Comparison of ENCODE assay signal across 8 cellular contexts in the genomic region with DNA sequence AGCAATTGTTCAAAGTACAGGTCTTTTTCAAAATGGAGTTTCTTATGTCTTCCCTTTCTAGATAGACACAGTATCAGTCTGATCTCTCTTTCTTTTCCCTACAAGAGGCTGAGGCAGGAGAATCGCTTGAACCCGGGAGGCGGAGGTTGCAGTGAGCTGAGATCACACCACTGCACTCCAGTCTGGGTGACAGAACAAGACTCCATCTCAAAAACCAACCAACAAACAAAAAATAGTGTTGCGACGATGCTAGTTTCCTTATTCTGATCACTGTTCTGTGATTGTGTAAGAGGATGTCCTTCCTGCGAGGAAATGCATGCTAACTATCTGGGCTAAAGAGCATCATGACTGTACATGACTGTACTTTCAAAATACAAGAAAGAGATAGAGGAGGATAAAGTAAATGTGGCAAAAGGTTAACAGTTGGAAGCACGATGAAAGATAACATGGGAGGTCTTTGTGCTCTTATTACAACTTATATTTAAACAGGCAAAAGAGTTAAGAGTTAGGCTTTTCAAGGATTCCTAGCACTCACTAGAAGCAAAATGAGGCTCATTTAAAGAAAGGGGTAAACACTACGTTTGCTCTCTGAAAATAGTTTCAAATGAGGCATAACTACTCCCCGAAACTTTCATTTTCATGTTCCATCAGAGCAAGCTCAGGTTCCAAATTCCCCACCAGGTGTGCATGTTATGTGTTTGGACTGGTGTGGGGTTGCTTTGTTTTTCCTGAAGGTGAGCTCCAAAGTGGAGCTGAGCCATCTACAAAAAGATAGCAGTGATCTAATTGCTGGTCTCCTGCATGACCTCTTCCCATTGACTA. TPM values are rescaled to one million over a fixed set of nuclear protein-coding genes. Genes with fewer than 3 reads are reported as not detected.
DNase-seq lines count a peak whose midpoint lies in the region; ATAC-seq and TF ChIP-seq lines count a peak whose summit lies in the region.

No MANE protein-coding gene starts in this region.

- 77 to 78% methylated on average over 6 to 9 of the region's 9 CpGs for WGBS in transverse colon (ENCODE audit: low coverage in 1 of 2), 2 donors

- peaks cover 41% of the 10 kb centered on the region for H3K4me1 ChIP-seq in MM.1S (ENCODE audit: low read length)
- peaks cover 0 to 10% (median 0%) of the 10 kb centered on the region in 4 donors for H3K4me1 ChIP-seq in transverse colon

- peak; percentile 79 for ATAC-seq in GM18511 (IDR thresholded peaks at IDR 0.05; ENCODE audit: unreplicated experiment)
- ATAC-seq in GM21737 (IDR thresholded peaks at IDR 0.05; ENCODE audit: unreplicated experiment), result peak; percentile 69

- H3K27me3 ChIP-seq in MM.1S (replicated peaks; ENCODE audit: insufficient read depth, low read length), result no peaks in the 10 kb centered on the region
- H3K27me3 ChIP-seq in transverse colon, result no peaks in the 10 kb centered on the region

- TF ChIP-seq EP300 in transverse colon (IDR thresholded peaks at IDR 0.05; ENCODE audit: low read depth), result no peak

- peaks cover 30% of the 10 kb centered on the region for H3F3A ChIP-seq in MM.1S (ENCODE audit: insufficient read depth, low read length)

- H3K9me2 ChIP-seq in MM.1S (replicated peaks; ENCODE audit: insufficient read depth, low read length), result no peaks in the 10 kb centered on the region

- H3K79me2 ChIP-seq in MM.1S (ENCODE audit: low read length), result no peaks in the 10 kb centered on the region

- no peak for TF ChIP-seq POLR2A in transverse colon (IDR thresholded peaks at IDR 0.05)

- in situ Hi-C loops in transverse colon (cut with MboI; ENCODE audit: low pct_ligation_motif_present in 1 of 4, low pct_unique_long_range_greater_than_20kb in 1 of 4, low sequenced_read_pairs in 3 of 4), result no loop called here

- H3K9ac ChIP-seq in MM.1S (ENCODE audit: low read length), result peak overlapping the region; percentile 71

- peak overlapping the region; percentile 39 for H3K4me2 ChIP-seq in MM.1S (ENCODE audit: low read depth, low read length)

- no peak for TF ChIP-seq CTCF in MM.1S (IDR thresholded peaks at IDR 0.05; ENCODE audit: low read length)
- no peak for TF ChIP-seq CTCF in foreskin fibroblast (IDR thresholded peaks at IDR 0.05; ENCODE audit: low read depth, low read length)
- TF ChIP-seq CTCF in transverse colon (IDR thresholded peaks at IDR 0.05), result no peak

- H3K9me3 ChIP-seq in MM.1S (replicated peaks; ENCODE audit: insufficient read depth, low read length) (no peaks in the 10 kb centered on the region), transverse colon (no peaks in the 10 kb centered on the region)

- intact Hi-C loops in transverse colon (cut with DNase I; ENCODE audit: low total_unique reads), result no loop called here

- peak; percentile 91 for DNase-seq in MM.1S
- peak; percentile 52 to 74 for DNase-seq in foreskin fibroblast
- no peak for DNase-seq in transverse colon
- no peak for DNase-seq in superior temporal gyrus (ENCODE audit: extremely low spot score)
- DNase-seq in NCI-H510A (lab: John Stamatoyannopoulos, UW), result no peak
- no peak for DNase-seq in hepatic stellate cell (ENCODE audit: low spot score)

- H3K27ac ChIP-seq in MM.1S (ENCODE audit: low read length) (peak overlapping the region; percentile 87), transverse colon (no peak overlapping the region)

- no peaks in the 10 kb centered on the region for H4K20me1 ChIP-seq in MM.1S (ENCODE audit: insufficient read depth, low read length)

- H3K4me3 ChIP-seq in MM.1S (ENCODE audit: low read length), result peak overlapping the region; percentile 10; the same call in 1 of the 2 replicates
- no peak overlapping the region for H3K4me3 ChIP-seq in foreskin fibroblast (ENCODE audit: low read depth in 1 of 2, low read length in 2 of 2)
- no peak overlapping the region for H3K4me3 ChIP-seq in transverse colon

- H2AFZ ChIP-seq in MM.1S (ENCODE audit: low read length), result no peak overlapping the region

- H3K36me3 ChIP-seq in MM.1S (replicated peaks; ENCODE audit: insufficient read depth, low read length) (no peaks in the 10 kb centered on the region), transverse colon (no peaks in the 10 kb centered on the region)

RNA-seq across cellular contexts. Expression of a gene that starts 23.8 kb away (rescaled TPM):
- total RNA-seq in transverse colon, result 10 to 100 TPM; 40.6 to 99.5 (median 57.3) TPM

RNA-seq across cellular contexts. Expression of a gene that starts 24.2 kb away (rescaled TPM):
- total RNA-seq in transverse colon, result 100 to 1,000 TPM in 2 of 4 donors, 10 to 100 TPM in 2; 39.6 to 151 (median 106) TPM

Comparison
In these comparisons a context has a peak if more than half of its experiments do, and no peak if none do; other contexts are left out.
1. DNase-seq: peak in MM.1S (single experiment) and foreskin fibroblast (2 of 2); none in transverse colon (single experiment), superior temporal gyrus (single experiment), NCI-H510A (single experiment) and hepatic stellate cell (single experiment).